16 cellular contexts compared by ENCODE assay signal in genomic region chr1:84756455-84757082, GRCh38.
DNase-seq lines count a peak whose midpoint lies in the region; ATAC-seq, FAIRE-seq and TF ChIP-seq lines count a peak whose summit lies in the region.
"Had no signal": no experiment of that assay in that cellular context is flagged by ENCODE, and none has a peak within 500 bp of the region (broad histone marks: within the 10 kb centered on the region; RNA-seq: fewer than 3 reads in every experiment).

No MANE protein-coding gene starts in this region.

- no peak for TF ChIP-seq EP300 in A549 (IDR thresholded peaks at IDR 0.05)

- DNase-seq in A549 (ENCODE audit: low read depth in 1 of 2, low spot score in 1 of 2) (no peak), ELR (ENCODE audit: low read depth) (peak; percentile 35), HT1080 (ENCODE audit: low read depth) (peak; percentile 13), fibroblast of peridontal ligament (ENCODE audit: extremely low read depth) (peak; percentile 28), nephron progenitor cell (no peak), NCI-H2081 (lab: John Stamatoyannopoulos, UW) (no peak), prostate gland (ENCODE audit: low spot score) (no peak), UCSD-AML1 (lab: John Stamatoyannopoulos, UW; ENCODE audit: unreplicated experiment) (no peak)
- DNase-seq: AML-193; NCI-H187; NCI-H526 treated with DMSO at 0.1 percent for 48 hours; NK-92 treated with Interleukin-12 subunit alpha and Interleukin-12 subunit beta, amount 100 ng/mL, for 24 hours; OCI-M1; RPMI8226; SJCRH30 had no signal

- H3K4me3 Mint-ChIP-seq in nephron progenitor cell = no peak overlapping the region

- H3K9me3 ChIP-seq in A549 = no peaks in the 10 kb centered on the region
- H3K9me3 ChIP-seq in prostate gland = no peaks in the 10 kb centered on the region
- H3K9me3 ChIP-seq: SJCRH30 had no signal

- H3K9me3 Mint-ChIP-seq in nephron progenitor cell = no peaks in the 10 kb centered on the region

- FAIRE-seq in A549 (lab: Jason Lieb, UNC) = no peak
- FAIRE-seq: GM19239 had no signal

- H3K27me3 Mint-ChIP-seq in nephron progenitor cell (ENCODE audit: low read depth, poor library complexity) = no peaks in the 10 kb centered on the region

- no peaks in the 10 kb centered on the region for H3K27me3 ChIP-seq in prostate gland (replicated peaks; ENCODE audit: insufficient read depth)
- H3K27me3 ChIP-seq: SJCRH30 had no signal

- H3K4me1 Mint-ChIP-seq in nephron progenitor cell = peaks cover 26% of the 10 kb centered on the region

- TF ChIP-seq RAD21 in A549 (conservative IDR thresholded peaks at IDR 0.05 in 1 of 2, IDR thresholded peaks at IDR 0.05 in 1 of 2) = no peak

- no peak overlapping the region for H3K27ac Mint-ChIP-seq in nephron progenitor cell

- POLR2A ChIA-PET in A549 (lab: Yijun Ruan, JAX) = no interaction called here

- no peak for ATAC-seq in A549

- H3K27ac ChIP-seq in A549 = no peak overlapping the region
- H3K27ac ChIP-seq in prostate gland = no peak overlapping the region
- H3K27ac ChIP-seq: SJCRH30 had no signal

- no peaks in the 10 kb centered on the region for H3K36me3 Mint-ChIP-seq in nephron progenitor cell (ENCODE audit: low read depth)

- TF ChIP-seq POLR2A in A549 (IDR thresholded peaks at IDR 0.05; ENCODE audit: low read length) (no peak), prostate gland (IDR thresholded peaks at IDR 0.05) (no peak)

- H3K4me3 ChIP-seq in A549 (no peak overlapping the region), prostate gland (no peak overlapping the region)
- H3K4me3 ChIP-seq: SJCRH30 had no signal

- no peaks in the 10 kb centered on the region for H3K36me3 ChIP-seq in prostate gland
- H3K36me3 ChIP-seq: SJCRH30 had no signal

- no peak overlapping the region for H3K4me2 ChIP-seq in A549

- no peak for TF ChIP-seq CTCF in A549 (IDR thresholded peaks at IDR 0.05)
- no peak for TF ChIP-seq CTCF in nephron progenitor cell (IDR thresholded peaks at IDR 0.05)
- TF ChIP-seq CTCF in prostate gland (IDR thresholded peaks at IDR 0.05) = no peak

- CTCF ChIA-PET in A549 (lab: Yijun Ruan, JAX) = interaction anchor here (1.2 to 1.9 kb wide), 3 partner anchors 16 to 322 kb away, joined by 3 to 7 read pairs (median 4); no protein-coding TSS in a partner anchor

- intact Hi-C loops in prostate gland (cut with DNase I) = loop anchor here (5.0 to 10.0 kb wide), 3 partner anchors 132 to 612 kb away; partner anchors contain the start of gene PRKACB

- 20% methylated on average over 3 of the region's 3 CpGs for WGBS in A549 (ENCODE audit: missing lambda C conversion rate)
- 42% methylated on average over 3 of the region's 3 CpGs for WGBS in prostate gland

- H3K4me1 ChIP-seq in A549 = no peaks in the 10 kb centered on the region
- H3K4me1 ChIP-seq in prostate gland (replicated peaks) = no peaks in the 10 kb centered on the region

TF ChIP-seq in A549, 52 proteins besides CTCF, POLR2A, EP300 and RAD21:
- TF ChIP-seq FOSL2 (IDR thresholded peaks at IDR 0.05) = no peak
- TF ChIP-seq FOSL2 (CRISPR knock-in tag; IDR thresholded peaks at IDR 0.05) = no peak
- peak; percentile 6 for TF ChIP-seq MAFK (IDR thresholded peaks at IDR 0.05; ENCODE audit: partially characterized antibody)
- no peak for TF ChIP-seq ZC3H11A (IDR thresholded peaks at IDR 0.05)
- no peak for TF ChIP-seq GATA3 (IDR thresholded peaks at IDR 0.05; ENCODE audit: borderline replicate concordance)
- no peak for TF ChIP-seq HDAC2 (IDR thresholded peaks at IDR 0.05)

Comparison
In these comparisons a context has a peak if more than half of its experiments do, and no peak if none do; other contexts are left out.
1. DNase-seq: peak in ELR (single experiment), HT1080 (single experiment) and fibroblast of peridontal ligament (single experiment); none in A549 (0 of 2), nephron progenitor cell (single experiment), NCI-H2081 (0 of 2), prostate gland (single experiment) and UCSD-AML1 (single experiment).